8 cellular contexts compared by ENCODE assay signal in the genomic region with DNA sequence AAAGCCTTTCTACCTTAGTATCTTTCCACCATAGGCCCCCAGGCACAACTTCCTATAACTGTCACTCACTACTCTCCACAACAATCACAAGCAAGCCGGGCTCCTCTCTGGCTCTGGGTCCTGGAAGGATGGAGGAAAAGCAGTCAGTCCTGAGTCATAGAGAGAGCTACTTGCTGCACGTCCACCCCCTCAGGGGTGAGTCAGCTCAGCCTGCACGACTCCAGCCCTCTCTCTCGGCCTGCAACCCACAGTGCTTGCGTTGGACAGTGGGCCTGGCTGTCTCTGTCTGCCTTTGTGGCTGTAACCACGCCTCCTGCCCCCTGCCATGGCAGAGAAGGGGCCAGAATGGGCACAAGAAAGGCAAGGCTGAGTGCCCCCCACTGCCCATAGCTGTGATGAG.
DNase-seq lines count a peak whose midpoint lies in the region; ATAC-seq, FAIRE-seq and TF ChIP-seq lines count a peak whose summit lies in the region.

No MANE protein-coding gene starts in this region.

- TF ChIP-seq CTCF in cardiac fibroblast (IDR thresholded peaks at IDR 0.05; ENCODE audit: low read depth, low read length) (no peak), HepG2 (CRISPR knock-in tag; IDR thresholded peaks at IDR 0.05) (no peak)

- FAIRE-seq in HTR-8/SVneo (lab: Jason Lieb, UNC) = peak; percentile 99
- no peak for FAIRE-seq in HepG2 (lab: Jason Lieb, UNC)
- peak; percentile 99 for FAIRE-seq in urothelium cell line (lab: Jason Lieb, UNC)

- H4K20me1 ChIP-seq in HepG2 (ENCODE audit: insufficient read depth, low read length) = 0 out of 2 replicates have a peak, but pooled peaks cover 3% of the 10 kb centered on the region
- H4K20me1 ChIP-seq in Karpas-422 (ENCODE audit: insufficient read depth, low read depth, low read length) = no peaks in the 10 kb centered on the region

- H3K27me3 ChIP-seq in HepG2 (ENCODE audit: control insufficient read depth in 1 of 2, insufficient read depth in 2 of 2, low read length in 2 of 2) = peaks cover 9 to 96% of the 10 kb centered on the region in 2 experiments
- H3K27me3 ChIP-seq in Karpas-422 (ENCODE audit: low read length) = no peaks in the 10 kb centered on the region

- TF ChIP-seq POLR2A in HepG2 (IDR thresholded peaks at IDR 0.05; ENCODE audit: insufficient read depth in 1 of 2, low read depth in 2 of 2, low read length in 2 of 2) = no peak

- H3K9me3 ChIP-seq in HepG2 (ENCODE audit: low read length) (no peaks in the 10 kb centered on the region), Karpas-422 (ENCODE audit: low read length) (no peaks in the 10 kb centered on the region)

- intact Hi-C loops in HepG2 (cut with micrococcal nuclease; ENCODE audit: unreplicated experiment) = no loop called here

- TF ChIP-seq EP300 in HepG2 (IDR thresholded peaks at IDR 0.05; ENCODE audit: low read depth in 2 of 2, low read length in 2 of 2) (no peak), HepG2 (CRISPR knock-in tag; IDR thresholded peaks at IDR 0.05; ENCODE audit: borderline replicate concordance) (no peak)

- H3K79me2 ChIP-seq in HepG2 (ENCODE audit: insufficient read depth, low read length) (no peaks in the 10 kb centered on the region), Karpas-422 (ENCODE audit: low read length) (no peaks in the 10 kb centered on the region)

- peak; percentile 50 for ATAC-seq in HepG2

- H3K4me1 ChIP-seq in HepG2 (ENCODE audit: insufficient read depth, low read length) (no peaks in the 10 kb centered on the region), Karpas-422 (ENCODE audit: low read length) (no peaks in the 10 kb centered on the region; the same call in 1 of the 2 replicates)

- H3K27ac ChIP-seq in HepG2 (ENCODE audit: extremely low read length, insufficient read depth, low read length) = no peak overlapping the region
- no peak overlapping the region for H3K27ac ChIP-seq in Karpas-422 (ENCODE audit: low read length)

- no peak overlapping the region for H3K4me2 ChIP-seq in HepG2 (ENCODE audit: low read depth, low read length)
- no peak overlapping the region for H3K4me2 ChIP-seq in Karpas-422 (ENCODE audit: low read depth, low read length, poor library complexity, severe bottlenecking)

- no peaks in the 10 kb centered on the region for H3K9me2 ChIP-seq in Karpas-422 (replicated peaks; ENCODE audit: insufficient read depth, low read length)

- no TSS peak for BruUV-seq in HepG2 (replicated peaks; lab: Mats Ljungman, UMichigan)

- no peak overlapping the region for H2AFZ ChIP-seq in HepG2 (ENCODE audit: low read length)
- H2AFZ ChIP-seq in Karpas-422 (ENCODE audit: low read length) = no peak overlapping the region

- DNase-seq in 8988T (peak; percentile 77), HTR-8/SVneo (ENCODE audit: insufficient read length, low spot score) (peak; percentile 96), cardiac fibroblast (ENCODE audit: low read depth in 2 of 2) (peak; percentile 93 to 94), HepG2 (ENCODE audit: low spot score) (no peak), urothelium cell line (ENCODE audit: low spot score) (peak; percentile 96), Karpas-422 (no peak), activated gamma-delta T cell (lab: John Stamatoyannopoulos, UW) (no peak)
- no peak for DNase-seq in effector CD4-positive, alpha-beta T cell

- CTCF ChIA-PET in HepG2 (lab: Yijun Ruan, JAX; ENCODE audit: low intra/inter-chr PET ratio, low total read pairs) = no interaction called here

- WGBS in HepG2 (ENCODE audit: low lambda C conversion rate) = 0% methylated on average over 5 of the region's 6 CpGs

- H3K9ac ChIP-seq in HepG2 (ENCODE audit: insufficient read depth, low read depth, low read length) = no peak overlapping the region
- no peak overlapping the region for H3K9ac ChIP-seq in Karpas-422 (ENCODE audit: low read length)

- H3K4me3 ChIP-seq in cardiac fibroblast (replicated peaks in 1 of 2; ENCODE audit: low read depth in 2 of 2, low read length in 2 of 2) (no peak overlapping the region), HepG2 (replicated peaks in 1 of 3; ENCODE audit: insufficient read depth in 1 of 3, low read depth in 2 of 3, low read length in 3 of 3) (no peak overlapping the region), Karpas-422 (ENCODE audit: low read length) (no peak overlapping the region)

- POLR2A ChIA-PET in HepG2 (lab: Yijun Ruan, JAX) = no interaction called here

- no peak for TF ChIP-seq RAD21 in HepG2 (CRISPR knock-in tag; IDR thresholded peaks at IDR 0.05)

- in situ Hi-C loops in HepG2 (cut with HindIII; ENCODE audit: extremely low pct_ligation_motif_present, low pct_unique_long_range_greater_than_20kb) = no loop called here

- H3K36me3 ChIP-seq in HepG2 (replicated peaks in 1 of 2; ENCODE audit: control insufficient read depth in 1 of 2, insufficient read depth in 2 of 2, low read length in 2 of 2) (no peaks in the 10 kb centered on the region), Karpas-422 (ENCODE audit: insufficient read depth, low read length) (no peaks in the 10 kb centered on the region)

TF ChIP-seq in HepG2, 621 proteins besides CTCF, POLR2A, EP300 and RAD21 (continues in another document):
- TF ChIP-seq ZNF224 (CRISPR knock-in tag; IDR thresholded peaks at IDR 0.05) (no peak), TFDP1 (CRISPR knock-in tag; IDR thresholded peaks at IDR 0.05; ENCODE audit: borderline replicate concordance) (no peak), HNRNPK (IDR thresholded peaks at IDR 0.05; ENCODE audit: low read depth, low read length, poor library complexity, severe bottlenecking) (no peak), ETV6 (CRISPR knock-in tag; conservative IDR thresholded peaks at IDR 0.05) (no peak), MED1 (CRISPR knock-in tag; IDR thresholded peaks at IDR 0.05) (no peak), ZMYM2 (CRISPR knock-in tag; IDR thresholded peaks at IDR 0.05) (no peak), ETV5 (CRISPR knock-in tag; IDR thresholded peaks at IDR 0.05; ENCODE audit: borderline replicate concordance) (no peak), ZNF142 (CRISPR knock-in tag; IDR thresholded peaks at IDR 0.05) (no peak), MIER3 (CRISPR knock-in tag; IDR thresholded peaks at IDR 0.05; ENCODE audit: borderline replicate concordance) (no peak)

Comparison
In these comparisons a context has a peak if more than half of its experiments do, and no peak if none do; other contexts are left out.
1. DNase-seq: peak in 8988T (single experiment), HTR-8/SVneo (single experiment), cardiac fibroblast (2 of 2) and urothelium cell line (single experiment); none in HepG2 (single experiment), Karpas-422 (single experiment), activated gamma-delta T cell (single experiment) and effector CD4-positive, alpha-beta T cell (single experiment).